Comparison of ENCODE assay signal across 8 cellular contexts in the genomic region with DNA sequence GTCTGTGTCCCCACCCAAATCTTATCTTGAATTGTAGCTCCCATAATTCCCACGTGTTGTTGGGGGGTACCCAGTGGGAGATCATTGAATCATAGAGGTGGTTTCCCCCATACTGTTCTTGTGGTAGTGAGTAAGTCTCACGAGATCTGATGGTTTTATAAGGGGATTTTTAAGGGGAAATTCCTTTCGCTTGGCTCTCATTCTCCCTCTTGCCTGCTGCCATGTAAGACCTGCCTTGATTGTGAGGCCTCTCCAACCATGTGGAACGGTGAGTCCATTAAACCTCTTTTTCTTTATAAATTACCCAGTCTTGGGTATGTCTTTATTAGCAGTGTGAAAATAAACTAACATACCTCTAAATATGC. TPM values are rescaled to one million over a fixed set of nuclear protein-coding genes. Genes with fewer than 3 reads are reported as not detected.
"Had no signal": no experiment of that assay in that cellular context is flagged by ENCODE, and none has a peak within 500 bp of the region (broad histone marks: within the 10 kb centered on the region; RNA-seq: fewer than 3 reads in every experiment).

No MANE protein-coding gene starts in this region.

RNA-seq across cellular contexts. Expression of gene SERPINA10, which starts 3.1 kb away (rescaled TPM):
- total RNA-seq: HT-29, IMR-90, NCI-H460, PC-9, Peyer's patch, Right ventricle myocardium inferior, RPMI7951, SJCRH30 had no signal

RNA-seq across cellular contexts. Expression of gene SERPINA6, which starts 27.0 kb away (rescaled TPM):
- total RNA-seq: IMR-90, NCI-H460, PC-9, Peyer's patch, Right ventricle myocardium inferior, SJCRH30 had no signal
